In the genomic region with DNA sequence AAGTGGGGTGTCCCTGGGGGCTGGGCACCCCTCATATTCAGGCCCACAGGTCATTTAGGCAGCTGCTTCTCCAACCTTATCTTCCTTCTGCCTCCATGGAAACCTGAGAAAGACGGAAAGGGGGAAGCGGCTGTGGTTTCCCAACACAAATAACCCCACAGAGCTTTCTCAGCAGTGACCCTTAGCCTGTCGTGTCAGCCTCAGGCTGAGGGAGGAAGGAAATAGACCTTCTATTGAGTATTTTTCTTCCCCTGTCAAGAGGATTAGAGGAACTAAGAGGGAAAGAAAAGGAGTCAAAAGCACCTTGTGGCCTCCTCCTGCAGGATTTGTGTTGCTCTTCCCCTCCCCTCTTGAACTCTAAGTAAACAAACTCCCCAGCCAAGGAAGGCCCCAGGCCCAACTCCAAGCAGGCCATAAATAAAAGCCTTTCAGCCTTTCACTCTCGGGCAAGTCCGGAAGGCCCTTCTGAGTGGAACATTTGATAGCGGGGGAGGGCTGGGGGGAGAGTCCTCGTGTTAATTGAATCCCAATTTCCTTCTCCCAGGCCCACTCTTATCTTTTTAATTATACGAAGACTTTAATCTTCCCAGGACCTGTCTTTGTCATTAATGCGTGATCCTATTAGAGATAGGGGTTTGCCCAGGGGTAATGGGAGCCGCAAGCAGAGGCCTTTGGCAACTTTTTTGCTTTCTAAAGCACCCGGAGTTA, we compare ENCODE assay signal across 7 cellular contexts.
DNase-seq lines count a peak whose midpoint lies in the region; ATAC-seq and TF ChIP-seq lines count a peak whose summit lies in the region.
"Not testable (repeated sequence)": the region's sequence is repeated elsewhere in the genome, so short reads cannot be mapped to it uniquely, and the experiment has no call there.

No MANE protein-coding gene starts in this region.

- peak; percentile 49 to 58 for ATAC-seq in lower lobe of right lung

- 72 to 100% methylated on average over 1 to 9 of the region's 11 CpGs for WGBS in endodermal cell (ENCODE audit: insufficient coverage in 1 of 2, insufficient read length in 1 of 2), 2 experiments

- H3K4me1 ChIP-seq in endodermal cell (ENCODE audit: control insufficient read depth, insufficient read depth, low read length): not testable (repeated sequence)
- peaks cover 12% of the 10 kb centered on the region for H3K4me1 ChIP-seq in lower lobe of right lung

- H3K4me3 Mint-ChIP-seq in endodermal cell: peak overlapping the region; percentile 34
- peak overlapping the region; percentile 34 for H3K4me3 Mint-ChIP-seq in neural crest cell
- not testable (repeated sequence) for H3K4me3 Mint-ChIP-seq in type B pancreatic cell

- H3K4me3 ChIP-seq in endodermal cell (ENCODE audit: low read length); lower lobe of right lung: not testable (repeated sequence)

- not testable (repeated sequence) for H3K27me3 Mint-ChIP-seq in endodermal cell (ENCODE audit: insufficient read depth); neural crest cell (ENCODE audit: low read depth); type B pancreatic cell

- not testable (repeated sequence) for H3K9me3 Mint-ChIP-seq in endodermal cell, neural crest cell, type B pancreatic cell

- H3K9me3 ChIP-seq in endodermal cell (ENCODE audit: control insufficient read depth, low read length); lower lobe of right lung: not testable (repeated sequence)

- H3K27ac Mint-ChIP-seq in endodermal cell (peak overlapping the region; percentile 86), neural crest cell (ENCODE audit: unreplicated experiment) (peak overlapping the region; percentile 65), type B pancreatic cell (peak overlapping the region; percentile 43)

- H3K27me3 ChIP-seq in endodermal cell (ENCODE audit: control insufficient read depth, insufficient read depth, low read length, poor library complexity, severe bottlenecking); lower lobe of right lung (ENCODE audit: low read depth): not testable (repeated sequence)

- not testable (repeated sequence) for H3K36me3 ChIP-seq in endodermal cell (ENCODE audit: control insufficient read depth, insufficient read depth, low read length); lower lobe of right lung

- not testable (repeated sequence) for H3K36me3 Mint-ChIP-seq in endodermal cell (ENCODE audit: low read depth); neural crest cell (ENCODE audit: low read depth); type B pancreatic cell

- not testable (repeated sequence) for H3K9ac ChIP-seq in endodermal cell (ENCODE audit: extremely low read depth, low read length, poor library complexity, severe bottlenecking)

- peaks cover 28% of the 10 kb centered on the region for H3K4me1 Mint-ChIP-seq in endodermal cell
- peaks cover 61% of the 10 kb centered on the region for H3K4me1 Mint-ChIP-seq in neural crest cell
- H3K4me1 Mint-ChIP-seq in type B pancreatic cell (ENCODE audit: unreplicated experiment): peaks cover 13% of the 10 kb centered on the region

- DNase-seq in GDM1 (lab: John Stamatoyannopoulos, UW) (peak; percentile 5), NCI-H1105 treated with DMSO at 0.1 percent for 48 hours (lab: John Stamatoyannopoulos, UW) (peak; percentile 0), UCSD-AML1 (lab: John Stamatoyannopoulos, UW; ENCODE audit: unreplicated experiment) (peak; percentile 59), neural crest cell (ENCODE audit: low read depth, low spot score) (peak; percentile 8)
- not testable (repeated sequence) for DNase-seq in endodermal cell; lower lobe of right lung; type B pancreatic cell (ENCODE audit: extremely low spot score, unreplicated experiment)

- H3K27ac ChIP-seq in endodermal cell (ENCODE audit: low read depth, low read length): not testable (repeated sequence)
- H3K27ac ChIP-seq in lower lobe of right lung: peak overlapping the region; percentile 42

- intact Hi-C loops in lower lobe of right lung (cut with DNase I): not testable (repeated sequence)

- TF ChIP-seq CTCF in endodermal cell (conservative IDR thresholded peaks at IDR 0.05); lower lobe of right lung (IDR thresholded peaks at IDR 0.05); neural crest cell (conservative IDR thresholded peaks at IDR 0.05); type B pancreatic cell (conservative IDR thresholded peaks at IDR 0.05): not testable (repeated sequence)
